In genomic region chr4:76198411-76199237, GRCh38 we compare ENCODE assay signal across 7 cellular contexts. TPM values are rescaled to one million over a fixed set of nuclear protein-coding genes. Genes with fewer than 3 reads are reported as not detected.
DNase-seq lines count a peak whose midpoint lies in the region; ATAC-seq and TF ChIP-seq lines count a peak whose summit lies in the region.

No MANE protein-coding gene starts in this region.

- H3K27me3 ChIP-seq in GM06990 (replicated peaks; ENCODE audit: control insufficient read depth, insufficient read depth, low read length) (no peaks in the 10 kb centered on the region), GM23248 (replicated peaks; ENCODE audit: insufficient read depth) (no peaks in the 10 kb centered on the region), MG63 (no peaks in the 10 kb centered on the region), suprapubic skin (no peaks in the 10 kb centered on the region)

- TF ChIP-seq CTCF in GM06990 (IDR thresholded peaks at IDR 0.05; ENCODE audit: insufficient read depth, low read length, poor library complexity, severe bottlenecking), result no peak
- no peak for TF ChIP-seq CTCF in suprapubic skin (IDR thresholded peaks at IDR 0.05)

- H3F3A ChIP-seq in GM23248 (ENCODE audit: insufficient read depth), result peaks cover 60% of the 10 kb centered on the region

- peak overlapping the region; percentile 58 for H3K9ac ChIP-seq in GM23248

- no peak for TF ChIP-seq EP300 in suprapubic skin (IDR thresholded peaks at IDR 0.05)

- H3K4me3 Mint-ChIP-seq in memory B cell, result peak overlapping the region; percentile 1

- H2AFZ ChIP-seq in GM23248, result no peak overlapping the region

- H3K4me2 ChIP-seq in GM23248 (ENCODE audit: unreplicated experiment), result peak overlapping the region; percentile 55

- no peaks in the 10 kb centered on the region for H4K20me1 ChIP-seq in GM23248 (ENCODE audit: insufficient read depth)

- H3K4me1 ChIP-seq in GM23248 (ENCODE audit: insufficient read depth) (peaks cover 55% of the 10 kb centered on the region), suprapubic skin (peaks cover 78% of the 10 kb centered on the region)

- in situ Hi-C loops in GM23248 (cut with MboI), result no loop called here

- no peaks in the 10 kb centered on the region for H3K9me3 Mint-ChIP-seq in memory B cell

- peak overlapping the region; percentile 66 for H3K27ac Mint-ChIP-seq in memory B cell

- WGBS in GM23248 (ENCODE audit: low coverage in 1 of 2, low lambda C conversion rate in 2 of 2, missing lambda C conversion rate in 2 of 2), 2 experiments, result 30 to 33% methylated on average over 4 of the region's 4 CpGs
- 37% methylated on average over 4 of the region's 4 CpGs for WGBS in suprapubic skin

- no peak for ATAC-seq in memory B cell (ENCODE audit: low read depth)

- no peaks in the 10 kb centered on the region for H3K9me3 ChIP-seq in GM23248 (ENCODE audit: low read depth)
- no peaks in the 10 kb centered on the region for H3K9me3 ChIP-seq in MG63
- H3K9me3 ChIP-seq in suprapubic skin, result no peaks in the 10 kb centered on the region

- peaks cover 14% of the 10 kb centered on the region for H3K36me3 Mint-ChIP-seq in memory B cell

- peaks cover 31% of the 10 kb centered on the region for H3K4me1 Mint-ChIP-seq in memory B cell

- no peaks in the 10 kb centered on the region for H3K9me2 ChIP-seq in GM23248 (ENCODE audit: insufficient read depth)

- peaks cover 78% of the 10 kb centered on the region for H3K79me2 ChIP-seq in GM23248 (ENCODE audit: insufficient read depth)

- DNase-seq in GM06990 (ENCODE audit: extremely low read depth, insufficient read length) (peak; percentile 70), GM23248 (peak; percentile 87), MG63 (peak; percentile 62), SHP77 treated with DMSO at 0.1 percent for 48 hours (lab: John Stamatoyannopoulos, UW) (peak; percentile 95), dedifferentiated amniotic fluid mesenchymal stem cell (ENCODE audit: extremely low spot score) (peak; percentile 64), memory B cell (ENCODE audit: low spot score in 2 of 2) (no peak), suprapubic skin (ENCODE audit: low spot score in 2 of 2) (no peak)

- peaks cover 2% of the 10 kb centered on the region; the same call in 1 of the 2 replicates for H3K36me3 ChIP-seq in GM06990 (ENCODE audit: control insufficient read depth, insufficient read depth, low read length)
- H3K36me3 ChIP-seq in GM23248 (ENCODE audit: low read depth), result no peaks in the 10 kb centered on the region
- peaks cover 13% of the 10 kb centered on the region for H3K36me3 ChIP-seq in MG63
- H3K36me3 ChIP-seq in suprapubic skin, result peaks cover 6% of the 10 kb centered on the region

- TF ChIP-seq POLR2A in suprapubic skin (IDR thresholded peaks at IDR 0.05), result no peak

- H3K4me3 ChIP-seq in GM06990 (replicated peaks; ENCODE audit: low read depth, low read length) (peak overlapping the region; percentile 6; the same call in 1 of the 2 replicates), GM23248 (peak overlapping the region; percentile 36), MG63 (no peak overlapping the region), suprapubic skin (no peak overlapping the region)

- H3K27ac ChIP-seq in GM23248 (peak overlapping the region; percentile 88), suprapubic skin (peak overlapping the region; percentile 79)

- H3K27me3 Mint-ChIP-seq in memory B cell, result no peaks in the 10 kb centered on the region

RNA-seq across cellular contexts. Expression of gene SCARB2, which starts 15.0 kb away (rescaled TPM):
- 122 and 158 TPM in 2 replicates for total RNA-seq in GM23248 (2014; rRNA removed; shearing (Covaris generic))
- polyA plus RNA-seq in GM23248 (2016; fragmentation: Nextera tagmentation; extraction: Ambion mirVana), result 173 and 175 TPM in 2 replicates
- 37.9 and 44.7 TPM in 2 replicates for total RNA-seq in MG63 (2014; rRNA removed; shearing (Covaris generic); ENCODE audit: low replicate concordance)
- 100 to 1,000 TPM in 2 of 4 donors, 10 to 100 TPM in 2; 87.6 to 107 (median 95.8) TPM for total RNA-seq in suprapubic skin

RNA-seq across cellular contexts. Expression of gene NUP54, which starts 50.4 kb away (rescaled TPM):
- 26.4 and 47.3 TPM in 2 replicates for total RNA-seq in GM23248 (2014; rRNA removed; shearing (Covaris generic))
- 35.9 and 37.6 TPM in 2 replicates for polyA plus RNA-seq in GM23248 (2016; fragmentation: Nextera tagmentation; extraction: Ambion mirVana)
- 42.1 and 50.7 TPM in 2 replicates for total RNA-seq in MG63 (2014; rRNA removed; shearing (Covaris generic); ENCODE audit: low replicate concordance)
- total RNA-seq in suprapubic skin, result 10 to 100 TPM; 30.2 to 36.6 (median 33.4) TPM

RNA-seq across cellular contexts. Expression of gene FAM47E, which starts 52.9 kb away (rescaled TPM):
- not detected in 2 replicates for total RNA-seq in GM23248 (2014; rRNA removed; shearing (Covaris generic))
- polyA plus RNA-seq in GM23248 (2016; fragmentation: Nextera tagmentation; extraction: Ambion mirVana), result not detected in 2 replicates
- 0.16 TPM in 1 of 2 replicates, not detected in the other for total RNA-seq in MG63 (2014; rRNA removed; shearing (Covaris generic); ENCODE audit: low replicate concordance)
- 1 to 10 TPM in 2 of 4 donors, under 1 TPM in 2; 0.30 to 5.3 (median 0.98) TPM for total RNA-seq in suprapubic skin

Comparison
In these comparisons a context has a peak if more than half of its experiments do, and no peak if none do; other contexts are left out.
1. DNase-seq: peak in GM06990 (single experiment), GM23248 (single experiment), MG63 (single experiment), SHP77 treated with DMSO at 0.1 percent for 48 hours (single experiment) and dedifferentiated amniotic fluid mesenchymal stem cell (single experiment); none in memory B cell (0 of 2) and suprapubic skin (0 of 2).
2. H3K4me3 ChIP-seq: peak in GM06990 (single experiment) and GM23248 (single experiment); none in MG63 (single experiment) and suprapubic skin (single experiment).